ENCODE assay signal across 1 cellular context in genomic region chr15:73165435-73165834, GRCh38.
TF ChIP-seq lines count a peak whose summit lies in the region.

No MANE protein-coding gene starts in this region.

TF ChIP-seq in H1, 55 proteins besides CTCF, POLR2A, EP300 and RAD21 (continued from another document):
- TF ChIP-seq CHD7 (IDR thresholded peaks at IDR 0.05; ENCODE audit: insufficient replicate concordance, low read length) (no peak), BRCA1 (IDR thresholded peaks at IDR 0.05; ENCODE audit: low read depth, low read length) (no peak), ZNF274 (IDR thresholded peaks at IDR 0.05; ENCODE audit: borderline replicate concordance, extremely low read depth, low read length) (no peak), TAF7 (optimal IDR thresholded peaks at IDR 0.05; ENCODE audit: borderline replicate concordance, low read depth, low read length) (no peak), SIN3A (conservative IDR thresholded peaks at IDR 0.05 in 1 of 2, IDR thresholded peaks at IDR 0.05 in 1 of 2; ENCODE audit: low read depth in 1 of 2, low read length in 2 of 2) (no peak), CREB1 (IDR thresholded peaks at IDR 0.05) (no peak), EZH2 (IDR thresholded peaks at IDR 0.05; ENCODE audit: low read depth, low read length, severe bottlenecking) (no peak), SP1 (IDR thresholded peaks at IDR 0.05; ENCODE audit: low read depth, low read length) (no peak), HDAC2 (IDR thresholded peaks at IDR 0.05; ENCODE audit: borderline replicate concordance in 1 of 2, low read depth in 2 of 2, low read length in 2 of 2) (no peak), RXRA (IDR thresholded peaks at IDR 0.05; ENCODE audit: insufficient read depth, low read depth, low read length) (no peak), KDM5A (IDR thresholded peaks at IDR 0.05; ENCODE audit: low read length) (no peak), TEAD4 (IDR thresholded peaks at IDR 0.05; ENCODE audit: low read depth, low read length) (no peak), SIRT6 (IDR thresholded peaks at IDR 0.05; ENCODE audit: low read length) (no peak), POLR2AphosphoS5 (IDR thresholded peaks at IDR 0.05; ENCODE audit: low read depth, low read length) (no peak)
TF ChIP-seq in H1: peak in this region for 0.
